9 cellular contexts compared by ENCODE assay signal in genomic region chr3:20055020-20055775, GRCh38. TPM values are rescaled to one million over a fixed set of nuclear protein-coding genes. Genes with fewer than 3 reads are reported as not detected.
DNase-seq lines count a peak whose midpoint lies in the region; ATAC-seq lines count a peak whose summit lies in the region.
"Had no signal": no experiment of that assay in that cellular context is flagged by ENCODE, and none has a peak within 500 bp of the region (broad histone marks: within the 10 kb centered on the region; RNA-seq: fewer than 3 reads in every experiment).

No MANE protein-coding gene starts in this region.

- peak; percentile 23 for ATAC-seq in HG02852 (IDR thresholded peaks at IDR 0.05; ENCODE audit: unreplicated experiment)

- DNase-seq in NK-92 treated with Interleukin-12 subunit alpha and Interleukin-12 subunit beta, amount 100 ng/mL, for 24 hours (lab: John Stamatoyannopoulos, UW): peak; percentile 50
- DNase-seq in NK-92 (lab: John Stamatoyannopoulos, UW; ENCODE audit: unreplicated experiment) (no peak), SHP77 treated with DMSO at 0.1 percent for 48 hours (lab: John Stamatoyannopoulos, UW) (peak; percentile 24), lung microvascular endothelial cell (ENCODE audit: low read depth in 2 of 2) (peak; percentile 23 to 41), NOMO-1 (lab: John Stamatoyannopoulos, UW; ENCODE audit: unreplicated experiment in 2 of 2) (no peak), HuH-7 (ENCODE audit: low spot score) (no peak)
- no peak for DNase-seq in activated CD4-positive, alpha-beta T cell treated with anti-CD3 and anti-CD28 coated beads for 1 hour

RNA-seq across cellular contexts. Expression of gene KAT2B, which starts 15.0 kb away (rescaled TPM):
- total RNA-seq in lung microvascular endothelial cell: 7.2 and 21.8 TPM in 2 replicates

RNA-seq across cellular contexts. Expression of gene PP2D1, which starts 43.1 kb away (rescaled TPM):
- total RNA-seq in lung microvascular endothelial cell: not detected in 2 replicates
- total RNA-seq: SJSA1 had no signal

Comparison
In these comparisons a context has a peak if more than half of its experiments do, and no peak if none do; other contexts are left out.
1. DNase-seq: peak in NK-92 treated with Interleukin-12 subunit alpha and Interleukin-12 subunit beta, amount 100 ng/mL, for 24 hours (single experiment), SHP77 treated with DMSO at 0.1 percent for 48 hours (single experiment) and lung microvascular endothelial cell (2 of 2); none in NK-92 (single experiment), NOMO-1 (0 of 2), HuH-7 (single experiment) and activated CD4-positive, alpha-beta T cell treated with anti-CD3 and anti-CD28 coated beads for 1 hour (single experiment).